Comparison of ENCODE assay signal across 29 cellular contexts in genomic region chr9:135660407-135660806, GRCh38. TPM values are rescaled to one million over a fixed set of nuclear protein-coding genes. Genes with fewer than 3 reads are reported as not detected.
"Had no signal": no experiment of that assay in that cellular context is flagged by ENCODE, and none has a peak within 500 bp of the region (broad histone marks: within the 10 kb centered on the region; RNA-seq: fewer than 3 reads in every experiment).

No MANE protein-coding gene starts in this region.

- H3K9me3 Mint-ChIP-seq: dendritic cell treated with granulocyte-macrophage colony-stimulating factor and Interleukin-4, amounts not matched to agents 40 ng/mL and 50 ng/mL, for 4 days; effector memory CD8-positive, alpha-beta T cell; naive thymus-derived CD4-positive, alpha-beta T cell had no signal

- H3K27ac Mint-ChIP-seq: dendritic cell treated with granulocyte-macrophage colony-stimulating factor and Interleukin-4, amounts not matched to agents 40 ng/mL and 50 ng/mL, for 4 days; effector memory CD8-positive, alpha-beta T cell; endodermal cell; naive thymus-derived CD4-positive, alpha-beta T cell had no signal

- H3K36me3 Mint-ChIP-seq: naive thymus-derived CD4-positive, alpha-beta T cell had no signal

- H3K27ac ChIP-seq: epithelial cell of prostate, esophagus squamous epithelium, gastrocnemius medialis, heart right ventricle, left lung, lower lobe of right lung had no signal

- ATAC-seq: effector memory CD8-positive, alpha-beta T cell; esophagus mucosa; gastrocnemius medialis; heart right ventricle; left cardiac atrium; left lung; left ventricle myocardium superior; lower lobe of right lung; naive thymus-derived CD4-positive, alpha-beta T cell had no signal

- H3K9me3 ChIP-seq: esophagus squamous epithelium, gastrocnemius medialis, heart right ventricle, left lung, lower lobe of right lung had no signal

- H3K4me3 ChIP-seq: esophagus squamous epithelium, gastrocnemius medialis, heart right ventricle, left lung, lower lobe of right lung had no signal

- H3K4me1 Mint-ChIP-seq: naive thymus-derived CD4-positive, alpha-beta T cell had no signal

- H3K36me3 ChIP-seq: esophagus squamous epithelium, gastrocnemius medialis, heart right ventricle, left lung, lower lobe of right lung had no signal

- H3K4me1 ChIP-seq: esophagus squamous epithelium, gastrocnemius medialis, heart right ventricle, left lung, lower lobe of right lung had no signal

- H3K27me3 Mint-ChIP-seq: dendritic cell treated with granulocyte-macrophage colony-stimulating factor and Interleukin-4, amounts not matched to agents 40 ng/mL and 50 ng/mL, for 4 days had no signal

- DNase-seq: cortex of kidney; effector CD8-positive, alpha-beta T cell; effector memory CD8-positive, alpha-beta T cell; endodermal cell; erythroblast; esophagus squamous epithelium; foreskin fibroblast; foreskin melanocyte; gastrocnemius medialis; glutamatergic neuron; heart right ventricle; hippocampal formation; left cardiac atrium; left lung; left ventricle myocardium superior; lower lobe of right lung; mesenchymal stem cell; midbrain; naive thymus-derived CD4-positive, alpha-beta T cell had no signal

- H3K4me3 Mint-ChIP-seq: dendritic cell treated with granulocyte-macrophage colony-stimulating factor and Interleukin-4, amounts not matched to agents 40 ng/mL and 50 ng/mL, for 4 days; effector memory CD8-positive, alpha-beta T cell; endodermal cell; naive thymus-derived CD4-positive, alpha-beta T cell had no signal

RNA-seq across cellular contexts. Expression of gene LCN9, which starts 2.7 kb away (rescaled TPM):
- total RNA-seq: dermis microvascular lymphatic vessel endothelial cell; esophagus mucosa; esophagus squamous epithelium; gastrocnemius medialis; glomerular endothelial cell; heart right ventricle; kidney epithelial cell; left cardiac atrium; left lung; left ventricle myocardium superior; lower leg skin; lower lobe of right lung; lung microvascular endothelial cell; mononuclear cell; mucosa of gallbladder; naive thymus-derived CD4-positive, alpha-beta T cell had no signal

RNA-seq across cellular contexts. Expression of gene GLT6D1, which starts 21.1 kb away (rescaled TPM):
- total RNA-seq: dermis microvascular lymphatic vessel endothelial cell; esophagus mucosa; esophagus squamous epithelium; gastrocnemius medialis; glomerular endothelial cell; heart right ventricle; kidney epithelial cell; left cardiac atrium; left lung; left ventricle myocardium superior; lower leg skin; lower lobe of right lung; lung microvascular endothelial cell; mononuclear cell; mucosa of gallbladder; naive thymus-derived CD4-positive, alpha-beta T cell had no signal

RNA-seq across cellular contexts. Expression of gene SOHLH1, which starts 38.9 kb away (rescaled TPM):
- total RNA-seq: endodermal cell; esophagus mucosa; esophagus squamous epithelium; gastrocnemius medialis; glomerular endothelial cell; heart right ventricle; kidney epithelial cell; left cardiac atrium; left lung; left ventricle myocardium superior; lower lobe of right lung; lung microvascular endothelial cell; mononuclear cell; mucosa of gallbladder; naive thymus-derived CD4-positive, alpha-beta T cell had no signal

RNA-seq across cellular contexts. Expression of gene KCNT1, which starts 41.6 kb away (rescaled TPM):
- total RNA-seq: dermis microvascular lymphatic vessel endothelial cell, esophagus mucosa, glomerular endothelial cell, kidney epithelial cell, lung microvascular endothelial cell had no signal
